Comparison of ENCODE assay signal across 23 cellular contexts in the genomic region with DNA sequence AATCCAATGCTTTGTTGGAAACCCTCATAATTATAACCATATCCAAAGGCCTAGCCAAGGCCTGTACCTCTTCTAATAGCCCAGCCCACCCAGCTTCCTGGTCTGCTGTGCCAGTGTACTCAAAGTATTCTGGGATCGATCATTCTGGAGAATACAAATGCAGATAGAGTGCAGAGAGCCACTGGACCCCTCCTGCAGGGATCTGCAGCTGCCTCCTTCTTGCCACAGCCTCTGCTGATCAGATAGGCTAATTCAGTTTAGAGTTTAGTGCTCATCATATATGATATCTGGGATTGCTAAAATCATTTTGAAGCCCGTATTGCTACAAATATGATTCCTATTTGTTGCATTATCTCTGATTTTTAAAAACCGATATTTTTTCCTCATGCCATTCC. TPM values are rescaled to one million over a fixed set of nuclear protein-coding genes. Genes with fewer than 3 reads are reported as not detected.
"Had no signal": no experiment of that assay in that cellular context is flagged by ENCODE, and none has a peak within 500 bp of the region (broad histone marks: within the 10 kb centered on the region; RNA-seq: fewer than 3 reads in every experiment).

No MANE protein-coding gene starts in this region.

- H3K4me3 Mint-ChIP-seq: naive B cell; nephron; stimulated activated memory B cell treated with anti-CD40 and anti-IgM and Interleukin-4, amounts not matched to agents 10 μg/mL and 1 μg/mL and 100 μg/mL, for 72 hours; stimulated activated naive CD8-positive, alpha-beta T cell treated with anti-CD3 and anti-CD28 coated beads, Interleukin-15, Interleukin-2, amounts not matched to agents 100 ng/mL and 50 ng/mL, for 24 hours had no signal

- H3K4me1 Mint-ChIP-seq: nephron had no signal

- H3K4me3 ChIP-seq: coronary artery, gastrocnemius medialis, heart right ventricle, psoas muscle, spleen, tibial artery, upper lobe of left lung, uterus had no signal

- H3K4me1 ChIP-seq: gastrocnemius medialis, heart right ventricle, psoas muscle, tibial artery, uterus had no signal

- H3K27ac Mint-ChIP-seq: nephron; stimulated activated memory B cell treated with anti-CD40 and anti-IgM and Interleukin-4, amounts not matched to agents 10 μg/mL and 1 μg/mL and 100 μg/mL, for 72 hours; stimulated activated naive CD8-positive, alpha-beta T cell treated with anti-CD3 and anti-CD28 coated beads, Interleukin-15, Interleukin-2, amounts not matched to agents 100 ng/mL and 50 ng/mL, for 24 hours had no signal

- H3K27ac ChIP-seq: coronary artery, gastrocnemius medialis, heart right ventricle, psoas muscle, spleen, tibial artery, upper lobe of left lung, uterus had no signal

- ATAC-seq: esophagus mucosa; gastrocnemius medialis; heart right ventricle; psoas muscle; sciatic nerve; stimulated activated memory B cell treated with anti-CD40 and anti-IgM and Interleukin-4, amounts not matched to agents 10 μg/mL and 1 μg/mL and 100 μg/mL, for 72 hours had no signal

- H3K36me3 Mint-ChIP-seq: naive B cell; stimulated activated memory B cell treated with anti-CD40 and anti-IgM and Interleukin-4, amounts not matched to agents 10 μg/mL and 1 μg/mL and 100 μg/mL, for 72 hours had no signal

- H3K9me3 Mint-ChIP-seq: naive B cell; stimulated activated memory B cell treated with anti-CD40 and anti-IgM and Interleukin-4, amounts not matched to agents 10 μg/mL and 1 μg/mL and 100 μg/mL, for 72 hours; stimulated activated naive CD8-positive, alpha-beta T cell treated with anti-CD3 and anti-CD28 coated beads, Interleukin-15, Interleukin-2, amounts not matched to agents 100 ng/mL and 50 ng/mL, for 24 hours had no signal

- DNase-seq: effector CD4-positive, alpha-beta T cell; gastrocnemius medialis; heart right ventricle; hypothalamus; naive B cell; psoas muscle; retina; spleen; stimulated activated CD4-positive, alpha-beta T cell treated with anti-CD3 and anti-CD28 coated beads, Interleukin-15, amount 100 ng/mL, for 24 hours; stimulated activated CD4-positive, alpha-beta T cell treated with anti-CD3 and anti-CD28 coated beads, Interleukin-1b, Interleukin-23, amount 100 ng/mL, for 48 hours; stimulated activated CD4-positive, alpha-beta T cell treated with anti-CD3 and anti-CD28 coated beads, Interleukin-4, amount 100 ng/mL, for 24 hours; tibial artery; upper lobe of left lung; uterus had no signal

- H3K27me3 ChIP-seq: gastrocnemius medialis, heart right ventricle, spleen, tibial artery, upper lobe of left lung, uterus had no signal

- H3K36me3 ChIP-seq: gastrocnemius medialis, heart right ventricle, spleen, tibial artery, upper lobe of left lung, uterus had no signal

- H3K9me3 ChIP-seq: gastrocnemius medialis, heart right ventricle, psoas muscle, spleen, tibial artery, upper lobe of left lung, uterus had no signal

- H3K27me3 Mint-ChIP-seq: naive B cell; stimulated activated memory B cell treated with anti-CD40 and anti-IgM and Interleukin-4, amounts not matched to agents 10 μg/mL and 1 μg/mL and 100 μg/mL, for 72 hours; stimulated activated naive CD8-positive, alpha-beta T cell treated with anti-CD3 and anti-CD28 coated beads, Interleukin-15, Interleukin-2, amounts not matched to agents 100 ng/mL and 50 ng/mL, for 24 hours had no signal

RNA-seq across cellular contexts. Expression of a gene that starts 17.5 kb away (rescaled TPM):
- total RNA-seq: dermis microvascular lymphatic vessel endothelial cell, esophagus mucosa, gastrocnemius medialis, psoas muscle, temporal lobe, uterus had no signal
- polyA plus RNA-seq: fibroblast of lung had no signal

RNA-seq across cellular contexts. Expression of a gene that starts 39.7 kb away (rescaled TPM):
- total RNA-seq: temporal lobe had no signal
